In the genomic region with DNA sequence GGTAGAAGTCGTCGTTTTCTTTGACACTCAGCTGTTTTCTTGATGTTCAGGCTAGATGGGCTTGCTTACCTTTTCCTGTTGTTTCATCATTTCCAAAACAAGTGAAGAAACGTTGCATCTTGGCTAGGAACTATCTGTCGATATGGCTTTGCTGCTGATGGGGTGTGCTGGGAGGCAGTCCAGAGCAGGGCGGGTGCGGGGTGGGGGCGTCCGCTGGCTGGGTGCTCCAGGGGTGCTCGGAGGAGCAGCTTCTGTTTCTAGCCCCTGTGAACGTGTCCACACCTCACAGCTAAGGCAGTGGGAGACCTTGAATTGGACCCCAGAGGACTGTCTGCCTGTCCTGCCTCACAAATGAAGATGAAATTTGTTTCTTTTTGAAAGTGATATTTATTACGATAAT, we compare ENCODE assay signal across 21 cellular contexts. TPM values are rescaled to one million over a fixed set of nuclear protein-coding genes. Genes with fewer than 3 reads are reported as not detected.
DNase-seq lines count a peak whose midpoint lies in the region; ATAC-seq and TF ChIP-seq lines count a peak whose summit lies in the region.
"Had no signal": no experiment of that assay in that cellular context is flagged by ENCODE, and none has a peak within 500 bp of the region (broad histone marks: within the 10 kb centered on the region; RNA-seq: fewer than 3 reads in every experiment).

No MANE protein-coding gene starts in this region.

- H3K36me3 Mint-ChIP-seq in chondrocyte (ENCODE audit: low read depth) = peaks cover 4% of the 10 kb centered on the region

- no peak overlapping the region for H3K9ac ChIP-seq in stomach smooth muscle (ENCODE audit: low read length in 2 of 2)
- H3K9ac ChIP-seq: neural progenitor cell had no signal

- intact Hi-C loops in lower lobe of right lung (cut with DNase I) = no loop called here

- no peaks in the 10 kb centered on the region for H3K9me3 Mint-ChIP-seq in chondrocyte (ENCODE audit: low read depth)
- H3K9me3 Mint-ChIP-seq: activated naive CD4-positive, alpha-beta T cell treated with anti-CD3 and anti-CD28 coated beads, Interleukin-2, amount 10 ng/mL, durations not matched to agents 7 days and 5 days; IgD-negative memory B cell; memory B cell; neural progenitor cell; stimulated activated naive B cell treated with anti-CD40 and anti-IgM and Interleukin-4, amounts not matched to agents 10 μg/mL and 1 μg/mL and 100 μg/mL, for 72 hours had no signal

- no peak overlapping the region for H3K4me3 Mint-ChIP-seq in chondrocyte (ENCODE audit: unreplicated experiment)
- H3K4me3 Mint-ChIP-seq: activated CD4-positive, alpha-beta T cell treated with anti-CD3 and anti-CD28 coated beads for 36 hours; activated naive CD4-positive, alpha-beta T cell treated with anti-CD3 and anti-CD28 coated beads, Interleukin-2, amount 10 ng/mL, durations not matched to agents 7 days and 5 days; B cell; memory B cell; neural progenitor cell; stimulated activated naive B cell treated with anti-CD40 and anti-IgM and Interleukin-4, amounts not matched to agents 10 μg/mL and 1 μg/mL and 100 μg/mL, for 72 hours had no signal

- H3K4me1 Mint-ChIP-seq in chondrocyte (ENCODE audit: low read depth) = peaks cover 61% of the 10 kb centered on the region

- peak overlapping the region; percentile 78 for H3K27ac Mint-ChIP-seq in chondrocyte (ENCODE audit: unreplicated experiment)
- H3K27ac Mint-ChIP-seq: activated CD4-positive, alpha-beta T cell treated with anti-CD3 and anti-CD28 coated beads for 36 hours; activated naive CD4-positive, alpha-beta T cell treated with anti-CD3 and anti-CD28 coated beads, Interleukin-2, amount 10 ng/mL, durations not matched to agents 7 days and 5 days; B cell; IgD-negative memory B cell; memory B cell had no signal

- ATAC-seq in lower lobe of right lung (no peak), HG02610 (IDR thresholded peaks at IDR 0.05; ENCODE audit: unreplicated experiment) (no peak), HG03097 (IDR thresholded peaks at IDR 0.05; ENCODE audit: low FRiP score, unreplicated experiment) (no peak)
- ATAC-seq: activated CD4-positive, alpha-beta T cell treated with anti-CD3 and anti-CD28 coated beads for 36 hours; stimulated activated naive B cell treated with anti-CD40 and anti-IgM and Interleukin-4, amounts not matched to agents 10 μg/mL and 1 μg/mL and 100 μg/mL, for 72 hours had no signal

- H3K4me1 ChIP-seq in HEK293 (ENCODE audit: control insufficient read depth, insufficient read depth, low read length) = peaks cover 9% of the 10 kb centered on the region
- H3K4me1 ChIP-seq in lower lobe of right lung = peaks cover 66% of the 10 kb centered on the region
- peaks cover 61% of the 10 kb centered on the region for H3K4me1 ChIP-seq in stomach smooth muscle (ENCODE audit: control insufficient read depth, insufficient read depth, low read length)
- H3K4me1 ChIP-seq: neural progenitor cell had no signal

- H3K36me3 ChIP-seq in HEK293 (ENCODE audit: control insufficient read depth in 2 of 2, insufficient read depth in 1 of 2, low read length in 2 of 2) (no peaks in the 10 kb centered on the region; a peak in 1 of 3 replicates), lower lobe of right lung (no peaks in the 10 kb centered on the region), stomach smooth muscle (ENCODE audit: control insufficient read depth in 2 of 2, insufficient read depth in 2 of 2, low read length in 2 of 2) (peaks cover 3 to 6% of the 10 kb centered on the region in 2 donors)
- H3K36me3 ChIP-seq: brain microvascular endothelial cell, neural progenitor cell had no signal

- CTCF ChIA-PET in HEK293 (lab: Yijun Ruan, JAX) = interaction anchor here (0.7 kb wide), 1 partner anchor 13 kb away, joined by 4 read pairs; no protein-coding TSS in a partner anchor

- POLR2A ChIA-PET in HEK293 (lab: Yijun Ruan, JAX) = no interaction called here

- H3K27ac ChIP-seq in HEK293 (ENCODE audit: extremely low read depth, low read depth, low read length) = no peak overlapping the region
- H3K27ac ChIP-seq in lower lobe of right lung = peak overlapping the region; percentile 36
- peak overlapping the region; percentile 31 for H3K27ac ChIP-seq in stomach smooth muscle (ENCODE audit: low read length)
- H3K27ac ChIP-seq: neural progenitor cell had no signal

- TF ChIP-seq CTCF in HEK293 (tag by site-specific recombination; IDR thresholded peaks at IDR 0.05) (no peak), chondrocyte (IDR thresholded peaks at IDR 0.05) (no peak), lower lobe of right lung (IDR thresholded peaks at IDR 0.05) (no peak)

- DNase-seq in chondrocyte (ENCODE audit: low spot score) = no peak
- no peak for DNase-seq in lower lobe of right lung
- DNase-seq in HuH-7.5 (ENCODE audit: low spot score) = no peak
- DNase-seq in activated CD4-positive, alpha-beta T cell treated with anti-CD3 and anti-CD28 coated beads for 4 hours = no peak
- DNase-seq: activated CD4-positive, alpha-beta T cell treated with anti-CD3 and anti-CD28 coated beads for 36 hours; activated naive CD4-positive, alpha-beta T cell treated with anti-CD3 and anti-CD28 coated beads, Interleukin-2, amount 10 ng/mL, durations not matched to agents 7 days and 5 days; activated T-cell treated with anti-CD3 and anti-CD28 coated beads for 4 hours; brain microvascular endothelial cell; GDM1; NK-92 treated with Interleukin-12 subunit alpha and Interleukin-12 subunit beta, amount 100 ng/mL, for 24 hours; SHP77 treated with DMSO at 0.1 percent for 48 hours; small intestine; stimulated activated naive B cell treated with anti-CD40 and anti-IgM and Interleukin-4, amounts not matched to agents 10 μg/mL and 1 μg/mL and 100 μg/mL, for 72 hours had no signal

- H3K4me3 ChIP-seq in HEK293 (ENCODE audit: low read depth, low read length) = no peak overlapping the region
- H3K4me3 ChIP-seq in lower lobe of right lung = no peak overlapping the region
- peak overlapping the region in 1 of 2 donors; percentile 29 for H3K4me3 ChIP-seq in stomach smooth muscle (ENCODE audit: low read length in 2 of 2)
- H3K4me3 ChIP-seq: neural progenitor cell had no signal

- no peaks in the 10 kb centered on the region for H3K27me3 ChIP-seq in lower lobe of right lung (ENCODE audit: low read depth)
- no peaks in the 10 kb centered on the region for H3K27me3 ChIP-seq in stomach smooth muscle (ENCODE audit: control insufficient read depth in 1 of 2, insufficient read depth in 2 of 2, low read length in 2 of 2)
- H3K27me3 ChIP-seq: brain microvascular endothelial cell, neural progenitor cell had no signal

- no peaks in the 10 kb centered on the region for H3K27me3 Mint-ChIP-seq in chondrocyte (ENCODE audit: low read depth)
- H3K27me3 Mint-ChIP-seq: activated CD4-positive, alpha-beta T cell treated with anti-CD3 and anti-CD28 coated beads for 36 hours; activated naive CD4-positive, alpha-beta T cell treated with anti-CD3 and anti-CD28 coated beads, Interleukin-2, amount 10 ng/mL, durations not matched to agents 7 days and 5 days; B cell; IgD-negative memory B cell; memory B cell; stimulated activated naive B cell treated with anti-CD40 and anti-IgM and Interleukin-4, amounts not matched to agents 10 μg/mL and 1 μg/mL and 100 μg/mL, for 72 hours had no signal

- H3K9me3 ChIP-seq in HEK293 (ENCODE audit: control insufficient read depth, insufficient read depth, low read depth, low read length) (no peaks in the 10 kb centered on the region), lower lobe of right lung (no peaks in the 10 kb centered on the region), stomach smooth muscle (ENCODE audit: control insufficient read depth in 2 of 2, low read length in 2 of 2) (no peaks in the 10 kb centered on the region)

TF ChIP-seq in HEK293, 187 proteins besides CTCF, POLR2A, EP300 and RAD21:
- TF ChIP-seq ZNF274 (IDR thresholded peaks at IDR 0.05; ENCODE audit: low read length) (no peak), ZNF274 (tag by site-specific recombination; IDR thresholded peaks at IDR 0.05; ENCODE audit: borderline replicate concordance) (no peak), KLF1 (tag by site-specific recombination; IDR thresholded peaks at IDR 0.05) (0 out of 2 replicates have a peak, but pooled peaks have one; percentile 19)
TF ChIP-seq in HEK293: peak in this region for 1.

RNA-seq across cellular contexts. Expression of a gene that starts 7.6 kb away (rescaled TPM):
- total RNA-seq in chondrocyte (125 to 139 TPM (median 134 TPM) in 3 replicates), lower lobe of right lung (111 TPM)

RNA-seq across cellular contexts. Expression of a gene that starts 51.7 kb away (rescaled TPM):
- total RNA-seq in chondrocyte (26.8 to 34.7 TPM (median 28.0 TPM) in 3 replicates), lower lobe of right lung (31.7 TPM)
